In genomic region chr1:156337052-156337887, GRCh38 we compare ENCODE assay signal across 8 cellular contexts. TPM values are rescaled to one million over a fixed set of nuclear protein-coding genes. Genes with fewer than 3 reads are reported as not detected.
A peak's percentile ranks its signal among the peaks of the same experiment; 100 is the strongest.
DNase-seq lines count a peak whose midpoint lies in the region; ATAC-seq, FAIRE-seq and TF ChIP-seq lines count a peak whose summit lies in the region.

No MANE protein-coding gene starts in this region.

- TF ChIP-seq EP300 in suprapubic skin (IDR thresholded peaks at IDR 0.05) = no peak

- H3K4me1 ChIP-seq in heart left ventricle = peaks cover 6 to 25% (median 20%) of the 10 kb centered on the region in 12 donors
- peaks cover 16% of the 10 kb centered on the region for H3K4me1 ChIP-seq in adipocyte (ENCODE audit: control insufficient read depth, insufficient read depth, low read length)
- H3K4me1 ChIP-seq in suprapubic skin = peaks cover 16% of the 10 kb centered on the region

- no peak for FAIRE-seq in H54 (lab: Jason Lieb, UNC)

- H3K27me3 ChIP-seq in heart left ventricle (no peaks in the 10 kb centered on the region), adipocyte (replicated peaks; ENCODE audit: control insufficient read depth, insufficient read depth, low read length) (no peaks in the 10 kb centered on the region), layer of hippocampus (ENCODE audit: control insufficient read depth, insufficient read depth, low read length) (no peaks in the 10 kb centered on the region), suprapubic skin (no peaks in the 10 kb centered on the region)

- H3K36me3 ChIP-seq in heart left ventricle (peaks cover 0 to 36% (median 35%) of the 10 kb centered on the region in 9 donors), adipocyte (ENCODE audit: control insufficient read depth, insufficient read depth, low read length, severe bottlenecking) (peaks cover 35% of the 10 kb centered on the region), suprapubic skin (peaks cover 30% of the 10 kb centered on the region)

- H3K9ac ChIP-seq in adipocyte (ENCODE audit: low read length) = peak overlapping the region; percentile 99

- 33 to 41% (median 36%) methylated on average over 34 of the region's 34 CpGs for WGBS in heart left ventricle, 4 donors
- 33% methylated on average over 34 of the region's 34 CpGs for WGBS in suprapubic skin

- TF ChIP-seq POLR2A in heart left ventricle (IDR thresholded peaks at IDR 0.05) = no peak
- no peak for TF ChIP-seq POLR2A in suprapubic skin (IDR thresholded peaks at IDR 0.05)
- TF ChIP-seq POLR2A in H54 (IDR thresholded peaks at IDR 0.05; ENCODE audit: low read depth, low read length) = no peak

- peak overlapping the region; percentile 46 to 98 (median 73) for H3K4me3 ChIP-seq in heart left ventricle
- H3K4me3 ChIP-seq in adipocyte (ENCODE audit: low read length) = peak overlapping the region; percentile 100
- H3K4me3 ChIP-seq in suprapubic skin = peak overlapping the region; percentile 68

- intact Hi-C loops in heart left ventricle (cut with DNase I) (no loop called here), left ventricle myocardium superior (cut with micrococcal nuclease) (no loop called here)

- H3K9me3 ChIP-seq in heart left ventricle (no peaks in the 10 kb centered on the region), adipocyte (ENCODE audit: control insufficient read depth, low read length) (no peaks in the 10 kb centered on the region), suprapubic skin (no peaks in the 10 kb centered on the region)

- DNase-seq in heart left ventricle = no peak
- DNase-seq in left ventricle myocardium superior = no peak
- DNase-seq in adipocyte (ENCODE audit: low read depth) = peak; percentile 32
- DNase-seq in suprapubic skin (ENCODE audit: low spot score in 2 of 2) = no peak
- DNase-seq in H54 (ENCODE audit: insufficient read length, low spot score) = no peak
- DNase-seq in putamen (ENCODE audit: low spot score) = no peak
- no peak for DNase-seq in SK-N-DZ (ENCODE audit: low spot score)

- ATAC-seq in heart left ventricle (no peak), left ventricle myocardium superior (no peak)

- peak overlapping the region; percentile 38 to 96 (median 85) for H3K27ac ChIP-seq in heart left ventricle
- H3K27ac ChIP-seq in layer of hippocampus (ENCODE audit: low read depth, low read length) = peak overlapping the region; percentile 95
- H3K27ac ChIP-seq in suprapubic skin = peak overlapping the region; percentile 48

- TF ChIP-seq CTCF in heart left ventricle (IDR thresholded peaks at IDR 0.05) (no peak), suprapubic skin (IDR thresholded peaks at IDR 0.05) (no peak)

RNA-seq across cellular contexts. Expression of gene CCT3, which starts 0.8 kb away (rescaled TPM):
- 100 to 1,000 TPM; 105 to 152 (median 143) TPM for total RNA-seq in heart left ventricle
- polyA plus RNA-seq in heart left ventricle = 100 to 1,000 TPM in 1 of 2 donors, 10 to 100 TPM in 1; 83.1 to 246 TPM
- 131 TPM for total RNA-seq in left ventricle myocardium superior
- 100 to 1,000 TPM in 3 of 4 donors, 10 to 100 TPM in 1; 91.4 to 198 (median 149) TPM for total RNA-seq in suprapubic skin
- 1,130 and 1,182 TPM in 2 replicates for polyA plus RNA-seq in SK-N-DZ (2014; cell fraction: cytosol; rRNA removed)
- 445 and 623 TPM in 2 replicates for polyA plus RNA-seq in SK-N-DZ (2014; cell fraction: nucleus; rRNA removed)

RNA-seq across cellular contexts. Expression of gene TSACC, which starts 1.1 kb away (rescaled TPM):
- total RNA-seq in heart left ventricle (under 1 TPM in 2 of 9 donors, not detected in 7; 0.36 to 0.81 TPM), left ventricle myocardium superior (not detected), suprapubic skin (not detected)
- polyA plus RNA-seq in heart left ventricle = not detected
- polyA plus RNA-seq in SK-N-DZ (2014; cell fraction: cytosol; rRNA removed) = 1.6 and 2.4 TPM in 2 replicates
- polyA plus RNA-seq in SK-N-DZ (2014; cell fraction: nucleus; rRNA removed) = 0.91 TPM in 1 of 2 replicates, not detected in the other

RNA-seq across cellular contexts. Expression of gene RHBG, which starts 31.7 kb away (rescaled TPM):
- total RNA-seq in heart left ventricle (under 1 TPM in 1 of 9 donors, not detected in 8; 0.29 TPM), left ventricle myocardium superior (not detected), suprapubic skin (10 to 100 TPM in 1 of 4 donors, 1 to 10 TPM in 3; 7.4 to 14.8 (median 8.1) TPM)
- not detected for polyA plus RNA-seq in heart left ventricle
- 5.4 and 8.6 TPM in 2 replicates for polyA plus RNA-seq in SK-N-DZ (2014; cell fraction: cytosol; rRNA removed)
- polyA plus RNA-seq in SK-N-DZ (2014; cell fraction: nucleus; rRNA removed) = 22.8 and 30.3 TPM in 2 replicates

RNA-seq across cellular contexts. Expression of gene VHLL, which starts 38.2 kb away (rescaled TPM):
- total RNA-seq in heart left ventricle (not detected), left ventricle myocardium superior (not detected), suprapubic skin (not detected)
- polyA plus RNA-seq in heart left ventricle = not detected
- polyA plus RNA-seq in SK-N-DZ (2014; cell fraction: cytosol; rRNA removed) = not detected in 2 replicates
- polyA plus RNA-seq in SK-N-DZ (2014; cell fraction: nucleus; rRNA removed) = not detected in 2 replicates

RNA-seq across cellular contexts. Expression of gene GLMP, which starts 41.8 kb away (rescaled TPM):
- total RNA-seq in heart left ventricle = 10 to 100 TPM in 8 of 9 donors, 1 to 10 TPM in 1; 9.1 to 63.8 (median 16.7) TPM
- 10 to 100 TPM; 12.8 to 14.4 TPM for polyA plus RNA-seq in heart left ventricle
- 16.0 TPM for total RNA-seq in left ventricle myocardium superior
- total RNA-seq in suprapubic skin = 10 to 100 TPM; 35.5 to 78.1 (median 42.8) TPM
- 7.0 and 8.6 TPM in 2 replicates for polyA plus RNA-seq in SK-N-DZ (2014; cell fraction: cytosol; rRNA removed)
- 9.4 and 10.3 TPM in 2 replicates for polyA plus RNA-seq in SK-N-DZ (2014; cell fraction: nucleus; rRNA removed)
